Comparison of ENCODE assay signal across 11 cellular contexts in genomic region chrX:150690126-150690525, GRCh38. TPM values are rescaled to one million over a fixed set of nuclear protein-coding genes. Genes with fewer than 3 reads are reported as not detected.
A peak's percentile ranks its signal among the peaks of the same experiment; 100 is the strongest.
DNase-seq lines count a peak whose midpoint lies in the region; TF ChIP-seq lines count a peak whose summit lies in the region.
"Had no signal": no experiment of that assay in that cellular context is flagged by ENCODE, and none has a peak within 500 bp of the region (broad histone marks: within the 10 kb centered on the region; RNA-seq: fewer than 3 reads in every experiment).

No MANE protein-coding gene starts in this region.

- H3K27ac ChIP-seq in OCI-LY7 (ENCODE audit: low read depth, low read length, poor library complexity, severe bottlenecking) = no peak overlapping the region

- peaks cover 9% of the 10 kb centered on the region; the same call in 1 of the 2 replicates for H3K79me2 ChIP-seq in OCI-LY7 (ENCODE audit: insufficient read depth, low read depth, low read length)

- H3K36me3 Mint-ChIP-seq in activated CD4-positive, alpha-beta T cell treated with anti-CD3 and anti-CD28 coated beads, Interleukin-2, amount 10 ng/mL, durations not matched to agents 7 days and 5 days (ENCODE audit: low read depth) = peaks cover 20% of the 10 kb centered on the region

- BruUV-seq in OCI-LY7 (replicated peaks; lab: Mats Ljungman, UMichigan) = no TSS peak

- H4K20me1 ChIP-seq in OCI-LY7 (ENCODE audit: insufficient read depth, low read length) = no peaks in the 10 kb centered on the region

- H3K4me1 Mint-ChIP-seq in activated CD4-positive, alpha-beta T cell treated with anti-CD3 and anti-CD28 coated beads, Interleukin-2, amount 10 ng/mL, durations not matched to agents 7 days and 5 days = peaks cover 38% of the 10 kb centered on the region

- peaks cover 14% of the 10 kb centered on the region for H3K36me3 ChIP-seq in OCI-LY7 (ENCODE audit: insufficient read depth, low read length)

- no peak overlapping the region for H2AFZ ChIP-seq in OCI-LY7 (ENCODE audit: low read length)

- peaks cover 40% of the 10 kb centered on the region for H3K4me1 ChIP-seq in OCI-LY7 (ENCODE audit: insufficient read depth, low read length, poor library complexity, severe bottlenecking)

- TF ChIP-seq CTCF in cardiac fibroblast (IDR thresholded peaks at IDR 0.05; ENCODE audit: low read depth, low read length) (no peak), OCI-LY7 (conservative IDR thresholded peaks at IDR 0.05; ENCODE audit: low read length) (no peak)

- peaks cover 9% of the 10 kb centered on the region; the same call in 1 of the 2 replicates for H3K9me3 ChIP-seq in OCI-LY7 (ENCODE audit: low read length)

- intact Hi-C loops in OCI-LY7 (cut with micrococcal nuclease; ENCODE audit: unreplicated experiment) (loop anchor here (5.0 kb wide), 1 partner anchor 292 kb away; the partner anchor contains the start of gene HMGB3), cardiac septum (cut with DNase I) (no loop called here)

- peak overlapping the region; percentile 46 for H3K27ac Mint-ChIP-seq in activated CD4-positive, alpha-beta T cell treated with anti-CD3 and anti-CD28 coated beads, Interleukin-2, amount 10 ng/mL, durations not matched to agents 7 days and 5 days

- no peak overlapping the region for H3K4me2 ChIP-seq in OCI-LY7 (ENCODE audit: low read length)

- H3K27me3 Mint-ChIP-seq in activated CD4-positive, alpha-beta T cell treated with anti-CD3 and anti-CD28 coated beads, Interleukin-2, amount 10 ng/mL, durations not matched to agents 7 days and 5 days = no peaks in the 10 kb centered on the region
- H3K27me3 Mint-ChIP-seq: effector memory CD8-positive, alpha-beta T cell had no signal

- H3K4me3 ChIP-seq in cardiac fibroblast (replicated peaks in 1 of 2; ENCODE audit: low read depth in 2 of 2, low read length in 2 of 2) (no peak overlapping the region), OCI-LY7 (ENCODE audit: low read depth, low read length, poor library complexity, severe bottlenecking) (no peak overlapping the region)

- H3K9me3 Mint-ChIP-seq in activated CD4-positive, alpha-beta T cell treated with anti-CD3 and anti-CD28 coated beads, Interleukin-2, amount 10 ng/mL, durations not matched to agents 7 days and 5 days = peaks cover 4% of the 10 kb centered on the region
- H3K9me3 Mint-ChIP-seq: effector memory CD8-positive, alpha-beta T cell had no signal

- no peaks in the 10 kb centered on the region for H3K9me2 ChIP-seq in OCI-LY7 (ENCODE audit: insufficient read depth, low read length)

- no peak for DNase-seq in activated CD4-positive, alpha-beta T cell treated with anti-CD3 and anti-CD28 coated beads, Interleukin-2, amount 10 ng/mL, durations not matched to agents 7 days and 5 days
- no peak for DNase-seq in activated CD4-positive, alpha-beta T cell treated with anti-CD3 and anti-CD28 coated beads, Interleukin-2, amount 50 U/mL, for 4 hours
- DNase-seq in OCI-M1 (lab: John Stamatoyannopoulos, UW) (peak; percentile 0), cardiac fibroblast (ENCODE audit: low read depth in 2 of 2) (peak; percentile 81 to 96), smooth muscle cell of the brain vasculature (ENCODE audit: low read depth, low spot score) (peak; percentile 45), NCI-H2171 (lab: John Stamatoyannopoulos, UW) (no peak), OCI-LY7 (ENCODE audit: low spot score) (no peak), cardiac septum (ENCODE audit: low spot score) (no peak)
- DNase-seq: effector memory CD8-positive, alpha-beta T cell; mesendoderm; NCI-H345 had no signal

- POLR2A ChIA-PET in activated CD4-positive, alpha-beta T cell treated with anti-CD3 and anti-CD28 coated beads, Interleukin-2, amount 10 ng/mL, durations not matched to agents 7 days and 5 days (lab: Charles Lee) = no interaction called here
- POLR2A ChIA-PET in OCI-LY7 (lab: Charles Lee) = interaction anchor here (0.6 to 1.5 kb wide), 4 partner anchors 9 to 1871 kb away, joined by 3 to 4 read pairs (median 4); no protein-coding TSS in a partner anchor

- no peak overlapping the region for H3K4me3 Mint-ChIP-seq in activated CD4-positive, alpha-beta T cell treated with anti-CD3 and anti-CD28 coated beads, Interleukin-2, amount 10 ng/mL, durations not matched to agents 7 days and 5 days
- H3K4me3 Mint-ChIP-seq: effector memory CD8-positive, alpha-beta T cell had no signal

- CTCF ChIA-PET in activated CD4-positive, alpha-beta T cell treated with anti-CD3 and anti-CD28 coated beads, Interleukin-2, amount 10 ng/mL, durations not matched to agents 7 days and 5 days (lab: Charles Lee) = interaction anchor here (0.6 to 1.2 kb wide), 6 partner anchors 9 to 140 kb away, joined by 3 to 4 read pairs (median 3); no protein-coding TSS in a partner anchor
- CTCF ChIA-PET in OCI-LY7 (lab: Charles Lee; ENCODE audit: unreplicated experiment) = interaction anchor here (0.6 to 1.1 kb wide), 2 partner anchors 13 to 28 kb away, joined by 3 read pairs; no protein-coding TSS in a partner anchor

RNA-seq across cellular contexts. Expression of gene MTMR1, which starts 3.1 kb away (rescaled TPM):
- total RNA-seq in activated CD4-positive, alpha-beta T cell treated with anti-CD3 and anti-CD28 coated beads, Interleukin-2, amount 10 ng/mL, durations not matched to agents 7 days and 5 days = 10 to 100 TPM; 47.1 to 51.1 TPM
- 49.7 TPM in 2 replicates for total RNA-seq in OCI-LY7 (2014; rRNA removed; shearing (Covaris generic))
- total RNA-seq in OCI-LY7 (2022) (57.6 and 63.4 TPM in 2 replicates), cardiac septum (21.7 TPM)

Comparison
In these comparisons a context has a peak if more than half of its experiments do, and no peak if none do; other contexts are left out.
1. DNase-seq: peak in OCI-M1 (single experiment), cardiac fibroblast (2 of 2) and smooth muscle cell of the brain vasculature (single experiment); none in activated CD4-positive, alpha-beta T cell treated with anti-CD3 and anti-CD28 coated beads, Interleukin-2, amount 10 ng/mL, durations not matched to agents 7 days and 5 days (single experiment), activated CD4-positive, alpha-beta T cell treated with anti-CD3 and anti-CD28 coated beads, Interleukin-2, amount 50 U/mL, for 4 hours (0 of 2), NCI-H2171 (single experiment), OCI-LY7 (single experiment) and cardiac septum (single experiment).